Comparison of ENCODE assay signal across 1 cellular context in genomic region chr11:119067371-119068222, GRCh38.
TF ChIP-seq lines count a peak whose summit lies in the region.

TSS of gene VPS11 (plus strand) at chr11:119067818. CDS start at chr11:119067824, 6 bp downstream.

TF ChIP-seq in K562, 482 proteins besides CTCF, POLR2A, EP300 and RAD21 (continued from another document and continues in another):
- TF ChIP-seq, protein P1, sequence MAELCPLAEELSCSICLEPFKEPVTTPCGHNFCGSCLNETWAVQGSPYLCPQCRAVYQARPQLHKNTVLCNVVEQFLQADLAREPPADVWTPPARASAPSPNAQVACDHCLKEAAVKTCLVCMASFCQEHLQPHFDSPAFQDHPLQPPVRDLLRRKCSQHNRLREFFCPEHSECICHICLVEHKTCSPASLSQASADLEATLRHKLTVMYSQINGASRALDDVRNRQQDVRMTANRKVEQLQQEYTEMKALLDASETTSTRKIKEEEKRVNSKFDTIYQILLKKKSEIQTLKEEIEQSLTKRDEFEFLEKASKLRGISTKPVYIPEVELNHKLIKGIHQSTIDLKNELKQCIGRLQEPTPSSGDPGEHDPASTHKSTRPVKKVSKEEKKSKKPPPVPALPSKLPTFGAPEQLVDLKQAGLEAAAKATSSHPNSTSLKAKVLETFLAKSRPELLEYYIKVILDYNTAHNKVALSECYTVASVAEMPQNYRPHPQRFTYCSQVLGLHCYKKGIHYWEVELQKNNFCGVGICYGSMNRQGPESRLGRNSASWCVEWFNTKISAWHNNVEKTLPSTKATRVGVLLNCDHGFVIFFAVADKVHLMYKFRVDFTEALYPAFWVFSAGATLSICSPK (IDR thresholded peaks at IDR 0.05; ENCODE audit: borderline replicate concordance), result no peak
- TF ChIP-seq NFATC3 (IDR thresholded peaks at IDR 0.05) (no peak), SP2 (IDR thresholded peaks at IDR 0.05; ENCODE audit: extremely low read depth, low read depth, low read length, poor library complexity, severe bottlenecking) (no peak), GABPB1 (CRISPR knock-in tag; IDR thresholded peaks at IDR 0.05) (peak; percentile 86), ZZZ3 (IDR thresholded peaks at IDR 0.05) (no peak), CAMTA2 (CRISPR knock-in tag; conservative IDR thresholded peaks at IDR 0.05) (no peak), CCAR2 (IDR thresholded peaks at IDR 0.05; ENCODE audit: low read depth, low read length) (no peak), FOXP4 (CRISPR knock-in tag; IDR thresholded peaks at IDR 0.05; ENCODE audit: borderline replicate concordance) (0 out of 2 replicates have a peak, but pooled peaks have one; percentile 43), SRSF7 (optimal IDR thresholded peaks at IDR 0.05; ENCODE audit: low read depth, low read length) (no peak), C11orf30 (IDR thresholded peaks at IDR 0.05; ENCODE audit: low read depth) (peak; percentile 99), TARDBP (IDR thresholded peaks at IDR 0.05) (no peak), ASH1L (IDR thresholded peaks at IDR 0.05; ENCODE audit: borderline replicate concordance, low read depth, partially characterized antibody) (no peak), ETV1 (tag; conservative IDR thresholded peaks at IDR 0.05; ENCODE audit: low read depth) (peak; percentile 90), TAF9B (IDR thresholded peaks at IDR 0.05; ENCODE audit: partially characterized antibody) (peak; percentile 82), DMBX1 (CRISPR knock-in tag; IDR thresholded peaks at IDR 0.05; ENCODE audit: borderline replicate concordance) (no peak), SIRT6 (IDR thresholded peaks at IDR 0.05; ENCODE audit: low read depth, low read length) (no peak), FOXK1 (CRISPR knock-in tag; IDR thresholded peaks at IDR 0.05; ENCODE audit: borderline replicate concordance) (0 out of 2 replicates have a peak, but pooled peaks have one; percentile 12), HDAC8 (tag; IDR thresholded peaks at IDR 0.05) (no peak), ZNF445 (CRISPR knock-in tag; IDR thresholded peaks at IDR 0.05; ENCODE audit: low read depth) (no peak), ZNF224 (CRISPR knock-in tag; IDR thresholded peaks at IDR 0.05) (no peak), SOX6 (IDR thresholded peaks at IDR 0.05) (peak; percentile 41), TBP (optimal IDR thresholded peaks at IDR 0.05; ENCODE audit: low read depth, low read length) (peak; percentile 56), KLF6 (CRISPR knock-in tag; IDR thresholded peaks at IDR 0.05; ENCODE audit: borderline replicate concordance) (no peak), ZNF584 (CRISPR knock-in tag; IDR thresholded peaks at IDR 0.05; ENCODE audit: low read depth) (no peak), RHOXF2B (CRISPR knock-in tag; conservative IDR thresholded peaks at IDR 0.05) (no peak), TFAP4 (CRISPR knock-in tag; IDR thresholded peaks at IDR 0.05; ENCODE audit: borderline replicate concordance) (peak; percentile 83), MEF2D (tag; conservative IDR thresholded peaks at IDR 0.05; ENCODE audit: low read depth) (no peak), ZNF124 (CRISPR knock-in tag; IDR thresholded peaks at IDR 0.05) (no peak), DNMT1 (IDR thresholded peaks at IDR 0.05) (no peak), ATF7 (IDR thresholded peaks at IDR 0.05) (peak; percentile 73), ZNF165 (CRISPR knock-in tag; IDR thresholded peaks at IDR 0.05; ENCODE audit: borderline replicate concordance) (no peak), PTBP1 (IDR thresholded peaks at IDR 0.05; ENCODE audit: low read depth, low read length) (no peak), SIN3A (IDR thresholded peaks at IDR 0.05; ENCODE audit: borderline replicate concordance in 2 of 2, control insufficient read depth in 1 of 2, low read depth in 2 of 2, low read length in 2 of 2) (peak; percentile 79 to 98; a peak in 3 of 4 replicates), ZNF133 (CRISPR knock-in tag; IDR thresholded peaks at IDR 0.05) (no peak), KDM1A (IDR thresholded peaks at IDR 0.05) (no peak), ETV6 (IDR thresholded peaks at IDR 0.05; ENCODE audit: borderline replicate concordance in 1 of 2, low read depth in 2 of 2, low read length in 1 of 2) (no peak), ETV6 (CRISPR knock-in tag; IDR thresholded peaks at IDR 0.05; ENCODE audit: borderline replicate concordance) (no peak), E2F5 (CRISPR knock-in tag; IDR thresholded peaks at IDR 0.05) (no peak), DACH1 (IDR thresholded peaks at IDR 0.05; ENCODE audit: partially characterized antibody) (no peak), CCNT2 (IDR thresholded peaks at IDR 0.05; ENCODE audit: borderline replicate concordance, extremely low read depth, insufficient read length, low read depth, low read length) (peak; percentile 87), SIX5 (IDR thresholded peaks at IDR 0.05; ENCODE audit: borderline replicate concordance in 1 of 2, insufficient read depth in 1 of 2, low read depth in 1 of 2, low read length in 2 of 2) (no peak), ZNF280B (CRISPR knock-in tag; IDR thresholded peaks at IDR 0.05) (no peak), ESRRA (IDR thresholded peaks at IDR 0.05; ENCODE audit: borderline replicate concordance, low read depth) (peak; percentile 7; the same call in 1 of the 2 replicates), CEBPG (CRISPR knock-in tag; IDR thresholded peaks at IDR 0.05) (no peak), CEBPG (tag; conservative IDR thresholded peaks at IDR 0.05 in 1 of 2, IDR thresholded peaks at IDR 0.05 in 1 of 2) (no peak), MYC (IDR thresholded peaks at IDR 0.05; ENCODE audit: low read depth, low read length) (peak; percentile 78), MYC (CRISPR knock-in tag; IDR thresholded peaks at IDR 0.05; ENCODE audit: borderline replicate concordance, low read depth) (peak; percentile 36; the same call in 1 of the 2 replicates), SP1 (CRISPR knock-in tag; IDR thresholded peaks at IDR 0.05) (peak; percentile 71)
- TF ChIP-seq, protein P2, sequence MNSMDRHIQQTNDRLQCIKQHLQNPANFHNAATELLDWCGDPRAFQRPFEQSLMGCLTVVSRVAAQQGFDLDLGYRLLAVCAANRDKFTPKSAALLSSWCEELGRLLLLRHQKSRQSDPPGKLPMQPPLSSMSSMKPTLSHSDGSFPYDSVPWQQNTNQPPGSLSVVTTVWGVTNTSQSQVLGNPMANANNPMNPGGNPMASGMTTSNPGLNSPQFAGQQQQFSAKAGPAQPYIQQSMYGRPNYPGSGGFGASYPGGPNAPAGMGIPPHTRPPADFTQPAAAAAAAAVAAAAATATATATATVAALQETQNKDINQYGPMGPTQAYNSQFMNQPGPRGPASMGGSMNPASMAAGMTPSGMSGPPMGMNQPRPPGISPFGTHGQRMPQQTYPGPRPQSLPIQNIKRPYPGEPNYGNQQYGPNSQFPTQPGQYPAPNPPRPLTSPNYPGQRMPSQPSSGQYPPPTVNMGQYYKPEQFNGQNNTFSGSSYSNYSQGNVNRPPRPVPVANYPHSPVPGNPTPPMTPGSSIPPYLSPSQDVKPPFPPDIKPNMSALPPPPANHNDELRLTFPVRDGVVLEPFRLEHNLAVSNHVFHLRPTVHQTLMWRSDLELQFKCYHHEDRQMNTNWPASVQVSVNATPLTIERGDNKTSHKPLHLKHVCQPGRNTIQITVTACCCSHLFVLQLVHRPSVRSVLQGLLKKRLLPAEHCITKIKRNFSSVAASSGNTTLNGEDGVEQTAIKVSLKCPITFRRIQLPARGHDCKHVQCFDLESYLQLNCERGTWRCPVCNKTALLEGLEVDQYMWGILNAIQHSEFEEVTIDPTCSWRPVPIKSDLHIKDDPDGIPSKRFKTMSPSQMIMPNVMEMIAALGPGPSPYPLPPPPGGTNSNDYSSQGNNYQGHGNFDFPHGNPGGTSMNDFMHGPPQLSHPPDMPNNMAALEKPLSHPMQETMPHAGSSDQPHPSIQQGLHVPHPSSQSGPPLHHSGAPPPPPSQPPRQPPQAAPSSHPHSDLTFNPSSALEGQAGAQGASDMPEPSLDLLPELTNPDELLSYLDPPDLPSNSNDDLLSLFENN (IDR thresholded peaks at IDR 0.05; ENCODE audit: low read depth in 2 of 2, low read length in 2 of 2), result no peak
- TF ChIP-seq, protein P3, sequence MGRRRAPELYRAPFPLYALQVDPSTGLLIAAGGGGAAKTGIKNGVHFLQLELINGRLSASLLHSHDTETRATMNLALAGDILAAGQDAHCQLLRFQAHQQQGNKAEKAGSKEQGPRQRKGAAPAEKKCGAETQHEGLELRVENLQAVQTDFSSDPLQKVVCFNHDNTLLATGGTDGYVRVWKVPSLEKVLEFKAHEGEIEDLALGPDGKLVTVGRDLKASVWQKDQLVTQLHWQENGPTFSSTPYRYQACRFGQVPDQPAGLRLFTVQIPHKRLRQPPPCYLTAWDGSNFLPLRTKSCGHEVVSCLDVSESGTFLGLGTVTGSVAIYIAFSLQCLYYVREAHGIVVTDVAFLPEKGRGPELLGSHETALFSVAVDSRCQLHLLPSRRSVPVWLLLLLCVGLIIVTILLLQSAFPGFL (CRISPR knock-in tag; IDR thresholded peaks at IDR 0.05), result no peak
- TF ChIP-seq, protein P4, sequence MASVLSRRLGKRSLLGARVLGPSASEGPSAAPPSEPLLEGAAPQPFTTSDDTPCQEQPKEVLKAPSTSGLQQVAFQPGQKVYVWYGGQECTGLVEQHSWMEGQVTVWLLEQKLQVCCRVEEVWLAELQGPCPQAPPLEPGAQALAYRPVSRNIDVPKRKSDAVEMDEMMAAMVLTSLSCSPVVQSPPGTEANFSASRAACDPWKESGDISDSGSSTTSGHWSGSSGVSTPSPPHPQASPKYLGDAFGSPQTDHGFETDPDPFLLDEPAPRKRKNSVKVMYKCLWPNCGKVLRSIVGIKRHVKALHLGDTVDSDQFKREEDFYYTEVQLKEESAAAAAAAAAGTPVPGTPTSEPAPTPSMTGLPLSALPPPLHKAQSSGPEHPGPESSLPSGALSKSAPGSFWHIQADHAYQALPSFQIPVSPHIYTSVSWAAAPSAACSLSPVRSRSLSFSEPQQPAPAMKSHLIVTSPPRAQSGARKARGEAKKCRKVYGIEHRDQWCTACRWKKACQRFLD (CRISPR knock-in tag; IDR thresholded peaks at IDR 0.05), result 0 out of 2 replicates have a peak, but pooled peaks have one; percentile 10
- TF ChIP-seq, protein P5, sequence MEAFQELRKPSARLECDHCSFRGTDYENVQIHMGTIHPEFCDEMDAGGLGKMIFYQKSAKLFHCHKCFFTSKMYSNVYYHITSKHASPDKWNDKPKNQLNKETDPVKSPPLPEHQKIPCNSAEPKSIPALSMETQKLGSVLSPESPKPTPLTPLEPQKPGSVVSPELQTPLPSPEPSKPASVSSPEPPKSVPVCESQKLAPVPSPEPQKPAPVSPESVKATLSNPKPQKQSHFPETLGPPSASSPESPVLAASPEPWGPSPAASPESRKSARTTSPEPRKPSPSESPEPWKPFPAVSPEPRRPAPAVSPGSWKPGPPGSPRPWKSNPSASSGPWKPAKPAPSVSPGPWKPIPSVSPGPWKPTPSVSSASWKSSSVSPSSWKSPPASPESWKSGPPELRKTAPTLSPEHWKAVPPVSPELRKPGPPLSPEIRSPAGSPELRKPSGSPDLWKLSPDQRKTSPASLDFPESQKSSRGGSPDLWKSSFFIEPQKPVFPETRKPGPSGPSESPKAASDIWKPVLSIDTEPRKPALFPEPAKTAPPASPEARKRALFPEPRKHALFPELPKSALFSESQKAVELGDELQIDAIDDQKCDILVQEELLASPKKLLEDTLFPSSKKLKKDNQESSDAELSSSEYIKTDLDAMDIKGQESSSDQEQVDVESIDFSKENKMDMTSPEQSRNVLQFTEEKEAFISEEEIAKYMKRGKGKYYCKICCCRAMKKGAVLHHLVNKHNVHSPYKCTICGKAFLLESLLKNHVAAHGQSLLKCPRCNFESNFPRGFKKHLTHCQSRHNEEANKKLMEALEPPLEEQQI (IDR thresholded peaks at IDR 0.05), result no peak
